1 cellular context compared by ENCODE assay signal in the genomic region with DNA sequence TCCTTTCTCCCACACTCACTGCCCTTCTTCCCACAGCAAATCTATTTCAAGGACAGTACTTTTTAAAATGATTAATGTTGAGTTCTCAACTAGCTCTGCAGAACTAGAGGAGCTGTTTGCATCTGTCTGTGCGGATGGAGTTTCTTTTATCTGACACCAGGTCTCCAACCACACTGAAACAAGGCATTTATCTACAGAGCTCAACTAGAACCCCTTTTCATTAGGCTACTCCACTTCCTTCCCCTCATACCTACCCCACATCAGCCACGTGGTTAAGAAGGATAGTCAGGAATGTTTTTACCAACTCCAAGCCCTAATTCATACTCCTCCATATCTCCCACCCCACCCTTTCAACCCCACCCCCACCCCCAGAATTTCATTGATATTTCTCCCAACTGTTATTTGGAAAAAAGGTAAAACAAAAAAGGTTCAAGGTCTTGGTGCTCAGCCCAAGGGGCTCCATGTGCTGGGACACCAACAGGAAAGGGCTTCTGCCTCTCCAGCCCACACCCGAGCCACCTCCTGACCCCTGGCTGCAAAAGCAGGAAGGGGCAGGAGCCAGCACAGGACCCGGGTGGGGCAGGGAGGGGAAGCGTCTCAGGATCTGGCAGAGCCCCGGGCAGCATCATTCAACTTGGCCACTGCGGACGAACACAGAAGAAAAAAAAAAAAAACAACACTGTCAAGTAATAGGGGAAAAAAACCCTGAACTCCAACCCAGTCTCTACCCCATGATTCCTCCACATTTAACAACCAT.
TF ChIP-seq lines count a peak whose summit lies in the region.

No MANE protein-coding gene starts in this region.

TF ChIP-seq in GM12878, 131 proteins besides CTCF, POLR2A, EP300 and RAD21:
- TF ChIP-seq CREB1 (IDR thresholded peaks at IDR 0.05; ENCODE audit: low read depth) (0 out of 2 replicates have a peak, but pooled peaks have one; percentile 3), KLF5 (IDR thresholded peaks at IDR 0.05; ENCODE audit: partially characterized antibody) (no peak), HDAC6 (IDR thresholded peaks at IDR 0.05; ENCODE audit: unreplicated experiment) (no peak), RUNX3 (IDR thresholded peaks at IDR 0.05; ENCODE audit: low read length) (0 out of 2 replicates have a peak, but pooled peaks have one; percentile 15), MEF2B (IDR thresholded peaks at IDR 0.05; ENCODE audit: partially characterized antibody, poor library complexity, severe bottlenecking) (peak; percentile 27), MYC (IDR thresholded peaks at IDR 0.05; ENCODE audit: insufficient read depth, insufficient read length, insufficient replicate concordance, low read length, severe bottlenecking) (no peak), NR2F1 (conservative IDR thresholded peaks at IDR 0.05) (no peak), ZNF274 (IDR thresholded peaks at IDR 0.05; ENCODE audit: insufficient read depth, insufficient read length) (no peak), CEBPB (IDR thresholded peaks at IDR 0.05; ENCODE audit: borderline replicate concordance in 1 of 2, low read depth in 2 of 2, low read length in 2 of 2) (no peak), TCF7 (IDR thresholded peaks at IDR 0.05; ENCODE audit: borderline replicate concordance) (no peak), SPI1 (IDR thresholded peaks at IDR 0.05; ENCODE audit: borderline replicate concordance, insufficient read depth, low read depth, low read length) (0 out of 2 replicates have a peak, but pooled peaks have one; percentile 17)
